In genomic region chr2:224442092-224442999, GRCh38 we compare ENCODE assay signal across 8 cellular contexts. TPM values are rescaled to one million over a fixed set of nuclear protein-coding genes. Genes with fewer than 3 reads are reported as not detected.
DNase-seq lines count a peak whose midpoint lies in the region; ATAC-seq and TF ChIP-seq lines count a peak whose summit lies in the region.

No MANE protein-coding gene starts in this region.

- H3K27ac ChIP-seq in DOHH2 (ENCODE audit: low read depth, low read length) = no peak overlapping the region
- H3K27ac ChIP-seq in testis = no peak overlapping the region

- H3K4me1 ChIP-seq in DOHH2 (ENCODE audit: control insufficient read depth, low read length) = peaks cover 5% of the 10 kb centered on the region
- no peaks in the 10 kb centered on the region for H3K4me1 ChIP-seq in testis

- peak overlapping the region; percentile 64 for H3K4me2 ChIP-seq in DOHH2 (ENCODE audit: low read length)

- H3K4me1 Mint-ChIP-seq in activated T-helper 17 cell treated with anti-CD3 and anti-CD28 coated beads, Interleukin-2, amount 50 U/mL, for 72 hours = peaks cover 5% of the 10 kb centered on the region
- peaks cover 12 to 25% of the 10 kb centered on the region in 2 donors for H3K4me1 Mint-ChIP-seq in immature natural killer cell

- H3K9me3 ChIP-seq in DOHH2 (ENCODE audit: control insufficient read depth, insufficient read depth, low read length) (no peaks in the 10 kb centered on the region), testis (no peaks in the 10 kb centered on the region)

- intact Hi-C loops in testis (cut with DNase I; ENCODE audit: low total_unique reads) = no loop called here

- WGBS in testis, 2 donors = 4 to 6% methylated on average over 13 to 49 of the region's 85 CpGs

- TF ChIP-seq POLR2A in testis (IDR thresholded peaks at IDR 0.05) = no peak

- H3F3A ChIP-seq in DOHH2 (ENCODE audit: control insufficient read depth, insufficient read depth) = no peaks in the 10 kb centered on the region

- peaks cover 48% of the 10 kb centered on the region for H3K27me3 Mint-ChIP-seq in activated T-helper 17 cell treated with anti-CD3 and anti-CD28 coated beads, Interleukin-2, amount 50 U/mL, for 72 hours
- H3K27me3 Mint-ChIP-seq in immature natural killer cell (ENCODE audit: low read depth in 3 of 3) = peaks cover 17 to 22% (median 19%) of the 10 kb centered on the region in 3 donors

- TF ChIP-seq CTCF in DOHH2 (IDR thresholded peaks at IDR 0.05; ENCODE audit: low read depth, low read length, poor library complexity, severe bottlenecking) (no peak), testis (IDR thresholded peaks at IDR 0.05) (no peak)

- H3K9me3 Mint-ChIP-seq in activated T-helper 17 cell treated with anti-CD3 and anti-CD28 coated beads, Interleukin-2, amount 50 U/mL, for 72 hours = no peaks in the 10 kb centered on the region
- H3K9me3 Mint-ChIP-seq in immature natural killer cell = peaks cover 0 to 2% (median 0%) of the 10 kb centered on the region in 6 donors

- no peaks in the 10 kb centered on the region for H3K79me2 ChIP-seq in DOHH2 (ENCODE audit: control insufficient read depth, low read length)

- ATAC-seq in GM21786 (IDR thresholded peaks at IDR 0.05; ENCODE audit: unreplicated experiment) = peak; percentile 51
- peak; percentile 37 for ATAC-seq in activated T-helper 17 cell treated with anti-CD3 and anti-CD28 coated beads, Interleukin-2, amount 50 U/mL, for 72 hours (replicated peaks)
- no peak for ATAC-seq in GM19324 (IDR thresholded peaks at IDR 0.05; ENCODE audit: low FRiP score, unreplicated experiment)
- ATAC-seq in HG02571 (IDR thresholded peaks at IDR 0.05; ENCODE audit: unreplicated experiment) = no peak

- H3K36me3 ChIP-seq in DOHH2 (ENCODE audit: control insufficient read depth, low read length) = no peaks in the 10 kb centered on the region
- H3K36me3 ChIP-seq in testis (ENCODE audit: low read depth, missing control alignments) = no peaks in the 10 kb centered on the region

- no peaks in the 10 kb centered on the region for H3K9me2 ChIP-seq in DOHH2 (replicated peaks; ENCODE audit: control insufficient read depth, low read length)

- peak overlapping the region; percentile 66 for H3K4me3 Mint-ChIP-seq in activated T-helper 17 cell treated with anti-CD3 and anti-CD28 coated beads, Interleukin-2, amount 50 U/mL, for 72 hours
- H3K4me3 Mint-ChIP-seq in immature natural killer cell = peak overlapping the region; percentile 74 to 80 (median 78)

- no peaks in the 10 kb centered on the region for H3K36me3 Mint-ChIP-seq in activated T-helper 17 cell treated with anti-CD3 and anti-CD28 coated beads, Interleukin-2, amount 50 U/mL, for 72 hours (ENCODE audit: low read depth)
- H3K36me3 Mint-ChIP-seq in immature natural killer cell = no peaks in the 10 kb centered on the region

- H4K20me1 ChIP-seq in DOHH2 (ENCODE audit: control insufficient read depth, insufficient read depth, low read depth, low read length) = no peaks in the 10 kb centered on the region

- H3K4me3 ChIP-seq in DOHH2 (ENCODE audit: low read length) (peak overlapping the region; percentile 51), testis (peak overlapping the region; percentile 42 to 54)

- DNase-seq in immature natural killer cell (peak; percentile 1 to 8 (median 3)), testis (peak; percentile 21), HUDEP-2 (lab: John Stamatoyannopoulos, UW; ENCODE audit: unreplicated experiment in 76 of 76) (no peak)

- no peak overlapping the region for H3K27ac Mint-ChIP-seq in activated T-helper 17 cell treated with anti-CD3 and anti-CD28 coated beads, Interleukin-2, amount 50 U/mL, for 72 hours
- H3K27ac Mint-ChIP-seq in immature natural killer cell = peak overlapping the region in 1 of 6 donors; percentile 60

- H3K27me3 ChIP-seq in DOHH2 (ENCODE audit: control insufficient read depth, low read length) (peaks cover 9% of the 10 kb centered on the region), testis (no peaks in the 10 kb centered on the region)

RNA-seq across cellular contexts. Expression of gene FAM124B, which starts 40.4 kb away (rescaled TPM):
- total RNA-seq in activated T-helper 17 cell treated with anti-CD3 and anti-CD28 coated beads, Interleukin-2, amount 50 U/mL, for 72 hours = 1 to 10 TPM in 1 of 2 donors, under 1 TPM in 1; 0.37 to 1.1 TPM
- polyA plus RNA-seq in immature natural killer cell = 1 to 10 TPM in 2 of 3 donors, under 1 TPM in 1; 0.78 to 1.4 (median 1.1) TPM
- total RNA-seq in testis = under 1 TPM; 0.37 to 0.39 TPM
- polyA plus RNA-seq in testis (ENCODE audit: insufficient read depth, low read depth, low replicate concordance) = 0.80 TPM

Comparison
In these comparisons a context has a peak if more than half of its experiments do, and no peak if none do; other contexts are left out.
1. ATAC-seq: peak in GM21786 (single experiment) and activated T-helper 17 cell treated with anti-CD3 and anti-CD28 coated beads, Interleukin-2, amount 50 U/mL, for 72 hours (single experiment); none in GM19324 (single experiment) and HG02571 (single experiment).
2. DNase-seq: peak in immature natural killer cell (3 of 3) and testis (single experiment); none in HUDEP-2 (0 of 76).